8 cellular contexts compared by ENCODE assay signal in the genomic region with DNA sequence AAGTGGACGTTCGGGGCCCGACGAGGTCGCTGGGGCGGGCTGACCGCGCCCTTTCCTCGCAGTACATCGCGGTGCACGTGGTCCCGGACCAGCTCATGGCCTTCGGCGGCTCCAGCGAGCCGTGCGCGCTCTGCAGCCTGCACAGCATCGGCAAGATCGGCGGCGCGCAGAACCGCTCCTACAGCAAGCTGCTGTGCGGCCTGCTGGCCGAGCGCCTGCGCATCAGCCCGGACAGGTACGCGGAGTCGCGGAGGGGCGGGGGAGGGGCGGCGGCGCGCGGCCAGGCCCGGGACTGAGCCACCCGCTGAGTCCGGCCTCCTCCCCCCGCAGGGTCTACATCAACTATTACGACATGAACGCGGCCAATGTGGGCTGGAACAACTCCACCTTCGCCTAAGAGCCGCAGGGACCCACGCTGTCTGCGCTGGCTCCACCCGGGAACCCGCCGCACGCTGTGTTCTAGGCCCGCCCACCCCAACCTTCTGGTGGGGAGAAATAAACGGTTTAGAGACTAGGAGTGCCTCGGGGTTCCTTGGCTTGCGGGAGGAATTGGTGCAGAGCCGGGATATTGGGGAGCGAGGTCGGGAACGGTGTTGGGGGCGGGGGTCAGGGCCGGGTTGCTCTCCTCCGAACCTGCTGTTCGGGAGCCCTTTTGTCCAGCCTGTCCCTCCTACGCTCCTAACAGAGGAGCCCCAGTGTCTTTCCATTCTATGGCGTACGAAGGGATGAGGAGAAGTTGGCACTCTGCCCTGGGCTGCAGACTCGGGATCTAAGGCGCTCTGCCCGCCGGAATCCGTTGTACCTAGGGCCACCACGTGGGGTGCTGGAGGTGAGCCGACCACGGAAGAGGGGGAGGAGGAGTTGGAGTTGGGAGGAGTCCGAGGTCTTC. TPM values are rescaled to one million over a fixed set of nuclear protein-coding genes. Genes with fewer than 3 reads are reported as not detected.
DNase-seq lines count a peak whose midpoint lies in the region; ATAC-seq and TF ChIP-seq lines count a peak whose summit lies in the region.

No MANE protein-coding gene starts in this region.

- H3K36me3 Mint-ChIP-seq in activated CD4-positive, alpha-beta T cell treated with anti-CD3 and anti-CD28 coated beads for 36 hours (ENCODE audit: low read depth) = peaks cover 33% of the 10 kb centered on the region

- peaks cover 23% of the 10 kb centered on the region for H3K4me1 Mint-ChIP-seq in activated CD4-positive, alpha-beta T cell treated with anti-CD3 and anti-CD28 coated beads for 36 hours

- ATAC-seq in HG03064 (IDR thresholded peaks at IDR 0.05; ENCODE audit: low read depth, unreplicated experiment) (peak; percentile 29), GM18519 (IDR thresholded peaks at IDR 0.05; ENCODE audit: low FRiP score, unreplicated experiment) (no peak)
- ATAC-seq in activated CD4-positive, alpha-beta T cell treated with anti-CD3 and anti-CD28 coated beads for 36 hours = peak; percentile 54

- peak; percentile 89 for DNase-seq in NCI-H345 (lab: John Stamatoyannopoulos, UW)
- peak; percentile 88 for DNase-seq in activated CD4-positive, alpha-beta T cell treated with anti-CD3 and anti-CD28 coated beads for 36 hours
- DNase-seq in colonic mucosa = peak; percentile 85
- peak; percentile 94 for DNase-seq in left kidney (ENCODE audit: low read depth, low spot score)
- DNase-seq in stimulated activated CD4-positive, alpha-beta T cell treated with anti-CD3 and anti-CD28 coated beads, Interleukin-2, amount 100 ng/mL, for 4 hours (ENCODE audit: low read depth) = peak; percentile 60

- CTCF ChIA-PET in activated CD4-positive, alpha-beta T cell treated with anti-CD3 and anti-CD28 coated beads for 36 hours (lab: Charles Lee) = interaction anchor here (0.5 to 2.2 kb wide), 14 partner anchors 15 to 655 kb away, joined by 3 to 24 read pairs (median 6); a partner anchor contains a TSS

- H3K9ac ChIP-seq in colonic mucosa (ENCODE audit: low read depth in 2 of 2, low read length in 2 of 2) = peak overlapping the region; percentile 85 to 89

- no peaks in the 10 kb centered on the region for H3K27me3 ChIP-seq in colonic mucosa

- H3K4me3 ChIP-seq in colonic mucosa = peak overlapping the region; percentile 78

- peak overlapping the region; percentile 93 for H3K27ac Mint-ChIP-seq in activated CD4-positive, alpha-beta T cell treated with anti-CD3 and anti-CD28 coated beads for 36 hours

- POLR2A ChIA-PET in activated CD4-positive, alpha-beta T cell treated with anti-CD3 and anti-CD28 coated beads for 36 hours (lab: Charles Lee) = interaction anchor here (0.8 to 2.2 kb wide), 6 partner anchors 10 to 178 kb away, joined by 3 to 24 read pairs (median 4); a partner anchor contains a TSS

- peak; percentile 30 for TF ChIP-seq CTCF in colonic mucosa (IDR thresholded peaks at IDR 0.05)

- H3K4me3 Mint-ChIP-seq in activated CD4-positive, alpha-beta T cell treated with anti-CD3 and anti-CD28 coated beads for 36 hours = peak overlapping the region; percentile 91

- H3K4me1 ChIP-seq in colonic mucosa = peaks cover 4% of the 10 kb centered on the region

- H3K27me3 Mint-ChIP-seq in activated CD4-positive, alpha-beta T cell treated with anti-CD3 and anti-CD28 coated beads for 36 hours = no peaks in the 10 kb centered on the region

- peak; percentile 31 for TF ChIP-seq POLR2A in GM15510 (IDR thresholded peaks at IDR 0.05; ENCODE audit: borderline replicate concordance, extremely low read depth, insufficient read length)

- peak overlapping the region; percentile 96 for H3K27ac ChIP-seq in colonic mucosa

- no peaks in the 10 kb centered on the region for H3K9me3 Mint-ChIP-seq in activated CD4-positive, alpha-beta T cell treated with anti-CD3 and anti-CD28 coated beads for 36 hours (ENCODE audit: low read depth)

- H3K9me3 ChIP-seq in colonic mucosa = no peaks in the 10 kb centered on the region

- intact Hi-C loops in activated CD4-positive, alpha-beta T cell treated with anti-CD3 and anti-CD28 coated beads for 36 hours (cut with DNase I, micrococcal nuclease) = loop anchor here (1.0 to 10.0 kb wide), 15 partner anchors 19 to 825 kb away; a partner anchor contains a TSS
- intact Hi-C loops in colonic mucosa (cut with DNase I) = no loop called here

- H3K36me3 ChIP-seq in colonic mucosa = peaks cover 5% of the 10 kb centered on the region

RNA-seq across cellular contexts. Expression of a gene that starts 0.8 kb away (rescaled TPM):
- total RNA-seq in activated CD4-positive, alpha-beta T cell treated with anti-CD3 and anti-CD28 coated beads for 36 hours = 1,000 to 10,000 TPM; 1,478 to 1,739 TPM
- total RNA-seq in colonic mucosa = 100 to 1,000 TPM; 621 to 869 TPM

RNA-seq across cellular contexts. Expression of a gene that starts 37.3 kb away (rescaled TPM):
- 1 to 10 TPM; 7.6 to 7.7 TPM for total RNA-seq in activated CD4-positive, alpha-beta T cell treated with anti-CD3 and anti-CD28 coated beads for 36 hours
- 1 to 10 TPM; 8.3 to 9.6 TPM for total RNA-seq in colonic mucosa

RNA-seq across cellular contexts. Expression of a gene that starts 56.1 kb away (rescaled TPM):
- 1 to 10 TPM; 5.2 to 5.7 TPM for total RNA-seq in activated CD4-positive, alpha-beta T cell treated with anti-CD3 and anti-CD28 coated beads for 36 hours
- total RNA-seq in colonic mucosa = 10 to 100 TPM in 1 of 2 donors, 1 to 10 TPM in 1; 9.1 to 20.2 TPM
